7 cellular contexts compared by ENCODE assay signal in the genomic region with DNA sequence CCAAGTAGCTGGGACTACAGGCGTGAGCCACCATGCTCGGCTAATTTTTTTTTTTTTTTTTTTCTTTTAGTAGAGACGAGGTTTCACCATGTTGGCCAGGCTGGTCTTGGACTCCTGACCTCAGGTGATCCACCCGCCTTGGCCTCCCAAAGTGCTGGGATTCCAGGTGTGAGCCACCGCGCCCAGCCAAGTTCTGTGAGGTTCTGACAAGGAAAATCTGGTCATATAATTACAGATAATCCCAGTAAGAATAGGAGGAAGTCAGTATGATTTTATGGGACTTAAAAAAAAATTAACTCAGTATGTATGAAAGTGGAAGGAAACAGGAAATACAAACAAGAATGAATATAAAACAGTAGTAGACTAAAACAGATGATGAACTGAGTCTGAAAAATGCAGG. TPM values are rescaled to one million over a fixed set of nuclear protein-coding genes. Genes with fewer than 3 reads are reported as not detected.
DNase-seq lines count a peak whose midpoint lies in the region; ATAC-seq and TF ChIP-seq lines count a peak whose summit lies in the region.
"Not testable (repeated sequence)": the region's sequence is repeated elsewhere in the genome, so short reads cannot be mapped to it uniquely, and the experiment has no call there.

No MANE protein-coding gene starts in this region.

- H3K79me2 ChIP-seq in Loucy (ENCODE audit: insufficient read depth, low read length): peaks cover 82% of the 10 kb centered on the region

- not testable (repeated sequence) for DNase-seq in activated T-cell treated with anti-CD3 and anti-CD28 coated beads, Interleukin-2, amount 50 U/mL, for 24 hours; activated naive CD4-positive, alpha-beta T cell treated with anti-CD3 and anti-CD28 coated beads for 36 hours; central memory CD8-positive, alpha-beta T cell (ENCODE audit: low spot score in 2 of 2); endodermal cell; nephron progenitor cell; stimulated activated naive B cell treated with anti-CD40 and anti-IgM and Interleukin-4, amounts not matched to agents 10 μg/mL and 1 μg/mL and 100 μg/mL, for 72 hours

- peak overlapping the region; percentile 80 for H3K4me2 ChIP-seq in Loucy (ENCODE audit: low read depth, low read length, poor library complexity, severe bottlenecking)

- not testable (repeated sequence) for H3K9me2 ChIP-seq in Loucy (replicated peaks; ENCODE audit: low read depth, low read length)

- H3K36me3 Mint-ChIP-seq in activated T-cell treated with anti-CD3 and anti-CD28 coated beads, Interleukin-2, amount 50 U/mL, for 24 hours (ENCODE audit: low read depth): peaks cover 99% of the 10 kb centered on the region
- peaks cover 61% of the 10 kb centered on the region for H3K36me3 Mint-ChIP-seq in activated naive CD4-positive, alpha-beta T cell treated with anti-CD3 and anti-CD28 coated beads for 36 hours (ENCODE audit: low read depth)
- H3K36me3 Mint-ChIP-seq in central memory CD8-positive, alpha-beta T cell (ENCODE audit: insufficient read depth): peaks cover 59% of the 10 kb centered on the region
- H3K36me3 Mint-ChIP-seq in endodermal cell (ENCODE audit: low read depth) (peaks cover 76% of the 10 kb centered on the region), nephron progenitor cell (ENCODE audit: low read depth) (peaks cover 69% of the 10 kb centered on the region)
- H3K36me3 Mint-ChIP-seq in stimulated activated naive B cell treated with anti-CD40 and anti-IgM and Interleukin-4, amounts not matched to agents 10 μg/mL and 1 μg/mL and 100 μg/mL, for 72 hours: peaks cover 32 to 52% of the 10 kb centered on the region in 2 donors

- CTCF ChIA-PET in activated naive CD4-positive, alpha-beta T cell treated with anti-CD3 and anti-CD28 coated beads for 36 hours (lab: Charles Lee): interaction anchor here (0.9 kb wide), 1 partner anchor 11 kb away, joined by 3 read pairs; no protein-coding TSS in a partner anchor

- TF ChIP-seq CTCF in Loucy (conservative IDR thresholded peaks at IDR 0.05; ENCODE audit: low read length); endodermal cell (conservative IDR thresholded peaks at IDR 0.05); nephron progenitor cell (IDR thresholded peaks at IDR 0.05): not testable (repeated sequence)

- 100% methylated on average over 1 to 4 of the region's 6 CpGs for WGBS in endodermal cell (ENCODE audit: insufficient coverage in 1 of 2, insufficient read length in 1 of 2), 2 experiments

- H3K4me3 ChIP-seq in Loucy (ENCODE audit: low read length, poor library complexity, severe bottlenecking); endodermal cell (ENCODE audit: low read length): not testable (repeated sequence)

- H4K20me1 ChIP-seq in Loucy (ENCODE audit: insufficient read depth, low read length, poor library complexity, severe bottlenecking): peaks cover 62% of the 10 kb centered on the region

- H3K4me1 Mint-ChIP-seq in activated T-cell treated with anti-CD3 and anti-CD28 coated beads, Interleukin-2, amount 50 U/mL, for 24 hours (ENCODE audit: low read depth): peaks cover 51% of the 10 kb centered on the region
- H3K4me1 Mint-ChIP-seq in activated naive CD4-positive, alpha-beta T cell treated with anti-CD3 and anti-CD28 coated beads for 36 hours (ENCODE audit: low read depth): peaks cover 45% of the 10 kb centered on the region
- H3K4me1 Mint-ChIP-seq in central memory CD8-positive, alpha-beta T cell: peaks cover 46% of the 10 kb centered on the region
- not testable (repeated sequence) for H3K4me1 Mint-ChIP-seq in endodermal cell
- peaks cover 20% of the 10 kb centered on the region for H3K4me1 Mint-ChIP-seq in nephron progenitor cell
- peaks cover 14 to 38% of the 10 kb centered on the region in 2 donors for H3K4me1 Mint-ChIP-seq in stimulated activated naive B cell treated with anti-CD40 and anti-IgM and Interleukin-4, amounts not matched to agents 10 μg/mL and 1 μg/mL and 100 μg/mL, for 72 hours

- peaks cover 44% of the 10 kb centered on the region for H3K4me1 ChIP-seq in Loucy (ENCODE audit: insufficient read depth, low read length, poor library complexity, severe bottlenecking)
- not testable (repeated sequence) for H3K4me1 ChIP-seq in endodermal cell (ENCODE audit: control insufficient read depth, insufficient read depth, low read length)

- ATAC-seq in central memory CD8-positive, alpha-beta T cell (replicated peaks; ENCODE audit: extremely low read depth, poor library complexity, severe bottlenecking); stimulated activated naive B cell treated with anti-CD40 and anti-IgM and Interleukin-4, amounts not matched to agents 10 μg/mL and 1 μg/mL and 100 μg/mL, for 72 hours (replicated peaks): not testable (repeated sequence)

- H3K27me3 ChIP-seq in Loucy (ENCODE audit: insufficient read depth, low read length, poor library complexity, severe bottlenecking); endodermal cell (ENCODE audit: control insufficient read depth, insufficient read depth, low read length, poor library complexity, severe bottlenecking): not testable (repeated sequence)

- not testable (repeated sequence) for H3K9me3 ChIP-seq in Loucy (ENCODE audit: insufficient read depth, low read depth, low read length)
- peaks cover 10% of the 10 kb centered on the region for H3K9me3 ChIP-seq in endodermal cell (ENCODE audit: control insufficient read depth, low read length)

- H3K4me3 Mint-ChIP-seq in activated T-cell treated with anti-CD3 and anti-CD28 coated beads, Interleukin-2, amount 50 U/mL, for 24 hours; activated naive CD4-positive, alpha-beta T cell treated with anti-CD3 and anti-CD28 coated beads for 36 hours; central memory CD8-positive, alpha-beta T cell; endodermal cell; nephron progenitor cell; stimulated activated naive B cell treated with anti-CD40 and anti-IgM and Interleukin-4, amounts not matched to agents 10 μg/mL and 1 μg/mL and 100 μg/mL, for 72 hours: not testable (repeated sequence)

- not testable (repeated sequence) for H2AFZ ChIP-seq in Loucy (ENCODE audit: low read length)

- not testable (repeated sequence) for H3K9me3 Mint-ChIP-seq in activated T-cell treated with anti-CD3 and anti-CD28 coated beads, Interleukin-2, amount 50 U/mL, for 24 hours; activated naive CD4-positive, alpha-beta T cell treated with anti-CD3 and anti-CD28 coated beads for 36 hours; central memory CD8-positive, alpha-beta T cell; endodermal cell; nephron progenitor cell; stimulated activated naive B cell treated with anti-CD40 and anti-IgM and Interleukin-4, amounts not matched to agents 10 μg/mL and 1 μg/mL and 100 μg/mL, for 72 hours

- not testable (repeated sequence) for H3K27me3 Mint-ChIP-seq in activated T-cell treated with anti-CD3 and anti-CD28 coated beads, Interleukin-2, amount 50 U/mL, for 24 hours; activated naive CD4-positive, alpha-beta T cell treated with anti-CD3 and anti-CD28 coated beads for 36 hours (ENCODE audit: low read depth); central memory CD8-positive, alpha-beta T cell; endodermal cell (ENCODE audit: insufficient read depth); nephron progenitor cell (ENCODE audit: low read depth, poor library complexity); stimulated activated naive B cell treated with anti-CD40 and anti-IgM and Interleukin-4, amounts not matched to agents 10 μg/mL and 1 μg/mL and 100 μg/mL, for 72 hours

- not testable (repeated sequence) for H3F3A ChIP-seq in Loucy (ENCODE audit: low read depth)

- H3K36me3 ChIP-seq in Loucy (ENCODE audit: insufficient read depth, low read length) (peaks cover 65% of the 10 kb centered on the region), endodermal cell (ENCODE audit: control insufficient read depth, insufficient read depth, low read length) (peaks cover 97% of the 10 kb centered on the region)

- H3K27ac Mint-ChIP-seq in activated T-cell treated with anti-CD3 and anti-CD28 coated beads, Interleukin-2, amount 50 U/mL, for 24 hours: peak overlapping the region; percentile 44
- peak overlapping the region; percentile 34 for H3K27ac Mint-ChIP-seq in activated naive CD4-positive, alpha-beta T cell treated with anti-CD3 and anti-CD28 coated beads for 36 hours
- peak overlapping the region; percentile 41 for H3K27ac Mint-ChIP-seq in central memory CD8-positive, alpha-beta T cell (ENCODE audit: low read depth)
- H3K27ac Mint-ChIP-seq in endodermal cell: peak overlapping the region; percentile 48
- H3K27ac Mint-ChIP-seq in nephron progenitor cell: peak overlapping the region; percentile 78
- H3K27ac Mint-ChIP-seq in stimulated activated naive B cell treated with anti-CD40 and anti-IgM and Interleukin-4, amounts not matched to agents 10 μg/mL and 1 μg/mL and 100 μg/mL, for 72 hours: peak overlapping the region; percentile 25

- intact Hi-C loops in activated naive CD4-positive, alpha-beta T cell treated with anti-CD3 and anti-CD28 coated beads for 36 hours (cut with micrococcal nuclease): not testable (repeated sequence)

- not testable (repeated sequence) for H3K9ac ChIP-seq in Loucy (ENCODE audit: low read depth, low read length, poor library complexity, severe bottlenecking); endodermal cell (ENCODE audit: extremely low read depth, low read length, poor library complexity, severe bottlenecking)

- not testable (repeated sequence) for H3K27ac ChIP-seq in endodermal cell (ENCODE audit: low read depth, low read length)

RNA-seq across cellular contexts. Expression of a gene that starts 6.1 kb away (rescaled TPM):
- 100 to 1,000 TPM; 132 to 145 TPM for total RNA-seq in activated naive CD4-positive, alpha-beta T cell treated with anti-CD3 and anti-CD28 coated beads for 36 hours
- total RNA-seq in endodermal cell: 100 to 1,000 TPM; 164 to 168 TPM
- 75.7 TPM for polyA plus RNA-seq in endodermal cell (2013, experiment 1 of 2)
- polyA plus RNA-seq in endodermal cell (2013, experiment 2 of 2): 80.7 TPM

RNA-seq across cellular contexts. Expression of a gene that starts 36.4 kb away (rescaled TPM):
- total RNA-seq in activated naive CD4-positive, alpha-beta T cell treated with anti-CD3 and anti-CD28 coated beads for 36 hours: 10 to 100 TPM; 50.6 to 52.1 TPM
- 10 to 100 TPM in 1 of 2 donors, 1 to 10 TPM in 1; 9.8 to 10.3 TPM for total RNA-seq in endodermal cell
- 26.6 TPM for polyA plus RNA-seq in endodermal cell (2013, experiment 1 of 2)
- 26.3 TPM for polyA plus RNA-seq in endodermal cell (2013, experiment 2 of 2)

Comparison
In these comparisons a context has a peak if more than half of its experiments do, and no peak if none do; other contexts are left out.
1. H3K27ac Mint-ChIP-seq: peak in every context shown above with its lines; median percentile 78 in nephron progenitor cell; 48 in endodermal cell; 44 in activated T-cell treated with anti-CD3 and anti-CD28 coated beads, Interleukin-2, amount 50 U/mL, for 24 hours; 41 in central memory CD8-positive, alpha-beta T cell; 34 in activated naive CD4-positive, alpha-beta T cell treated with anti-CD3 and anti-CD28 coated beads for 36 hours; 25 in stimulated activated naive B cell treated with anti-CD40 and anti-IgM and Interleukin-4, amounts not matched to agents 10 μg/mL and 1 μg/mL and 100 μg/mL, for 72 hours.
2. RNA of a gene that starts 36.4 kb away (total RNA-seq): 50.6 to 52.1 TPM in activated naive CD4-positive, alpha-beta T cell treated with anti-CD3 and anti-CD28 coated beads for 36 hours; 9.8 to 10.3 TPM in endodermal cell; every median in the first group is over 4 times any median in the second.